ENCODE assay signal across 7 cellular contexts in the genomic region with DNA sequence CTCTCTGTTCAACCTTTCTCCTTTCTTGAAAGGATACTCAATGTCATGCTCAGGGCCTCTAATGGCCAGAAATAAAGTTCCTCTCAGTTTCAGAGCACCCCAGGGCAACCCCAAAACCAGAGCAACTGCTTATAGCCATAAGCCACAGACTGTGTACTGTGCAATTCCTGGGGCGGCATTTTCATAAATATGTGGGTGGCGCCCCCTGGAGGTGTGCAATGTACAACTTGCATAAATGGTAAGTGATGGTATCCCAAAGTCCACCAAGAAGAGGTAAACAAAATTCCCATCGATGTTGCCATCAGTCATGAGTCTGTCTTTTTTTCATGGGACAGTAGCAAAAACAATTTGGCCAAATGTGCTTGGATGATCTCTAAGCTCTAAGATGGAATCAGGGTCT.
DNase-seq lines count a peak whose midpoint lies in the region; TF ChIP-seq lines count a peak whose summit lies in the region.
"Not testable (repeated sequence)": the region's sequence is repeated elsewhere in the genome, so short reads cannot be mapped to it uniquely, and the experiment has no call there.

No MANE protein-coding gene starts in this region.

- H3K79me2 ChIP-seq in MM.1S (ENCODE audit: low read length) = not testable (repeated sequence)

- not testable (repeated sequence) for H3K36me3 Mint-ChIP-seq in activated naive CD4-positive, alpha-beta T cell treated with anti-CD3 and anti-CD28 coated beads for 36 hours (ENCODE audit: low read depth); endothelial cell (ENCODE audit: low read depth, unreplicated experiment)

- H3K4me3 ChIP-seq in GM12865 (ENCODE audit: low read depth, low read length); MM.1S (ENCODE audit: low read length); WERI-Rb-1 (ENCODE audit: low read depth, low read length); kidney epithelial cell (ENCODE audit: low read depth, low read length): not testable (repeated sequence)

- intact Hi-C loops in activated naive CD4-positive, alpha-beta T cell treated with anti-CD3 and anti-CD28 coated beads for 36 hours (cut with micrococcal nuclease) = not testable (repeated sequence)

- not testable (repeated sequence) for H3K27ac Mint-ChIP-seq in activated naive CD4-positive, alpha-beta T cell treated with anti-CD3 and anti-CD28 coated beads for 36 hours; endothelial cell (ENCODE audit: unreplicated experiment)

- not testable (repeated sequence) for H3K27me3 Mint-ChIP-seq in activated naive CD4-positive, alpha-beta T cell treated with anti-CD3 and anti-CD28 coated beads for 36 hours (ENCODE audit: low read depth); endothelial cell (ENCODE audit: unreplicated experiment)

- H3F3A ChIP-seq in MM.1S (ENCODE audit: insufficient read depth, low read length) = not testable (repeated sequence)

- peak overlapping the region; percentile 63; the same call in 1 of the 2 replicates for H3K27ac ChIP-seq in MM.1S (ENCODE audit: low read length)
- H3K27ac ChIP-seq in WERI-Rb-1 = not testable (repeated sequence)

- H4K20me1 ChIP-seq in MM.1S (ENCODE audit: insufficient read depth, low read length) = not testable (repeated sequence)

- H3K36me3 ChIP-seq in MM.1S (replicated peaks; ENCODE audit: insufficient read depth, low read length); WERI-Rb-1; kidney epithelial cell (ENCODE audit: control insufficient read depth, insufficient read depth, low read length): not testable (repeated sequence)

- not testable (repeated sequence) for H2AFZ ChIP-seq in MM.1S (ENCODE audit: low read length)

- not testable (repeated sequence) for H3K27me3 ChIP-seq in MM.1S (replicated peaks; ENCODE audit: insufficient read depth, low read length); WERI-Rb-1 (ENCODE audit: insufficient read depth, low read depth, severe bottlenecking); kidney epithelial cell (ENCODE audit: control insufficient read depth, insufficient read depth, low read length)

- peaks cover 13% of the 10 kb centered on the region; the same call in 1 of the 2 replicates for H3K4me1 ChIP-seq in MM.1S (ENCODE audit: low read length)

- H3K4me3 Mint-ChIP-seq in activated naive CD4-positive, alpha-beta T cell treated with anti-CD3 and anti-CD28 coated beads for 36 hours; endothelial cell (ENCODE audit: unreplicated experiment): not testable (repeated sequence)

- not testable (repeated sequence) for H3K9ac ChIP-seq in MM.1S (ENCODE audit: low read length)

- not testable (repeated sequence) for H3K9me3 ChIP-seq in MM.1S (replicated peaks; ENCODE audit: insufficient read depth, low read length); WERI-Rb-1 (ENCODE audit: severe bottlenecking)

- not testable (repeated sequence) for H3K9me3 Mint-ChIP-seq in activated naive CD4-positive, alpha-beta T cell treated with anti-CD3 and anti-CD28 coated beads for 36 hours; endothelial cell (ENCODE audit: unreplicated experiment)

- peak; percentile 45 for DNase-seq in GM12865 (ENCODE audit: low read depth)
- DNase-seq in MM.1S; WERI-Rb-1; endothelial cell (ENCODE audit: low spot score); kidney epithelial cell (ENCODE audit: low read depth): not testable (repeated sequence)
- DNase-seq in activated naive CD4-positive, alpha-beta T cell treated with anti-CD3 and anti-CD28 coated beads for 36 hours = peak; percentile 35
- peak; percentile 5 for DNase-seq in stimulated activated CD4-positive, alpha-beta T cell treated with anti-CD3 and anti-CD28 coated beads, Interleukin-1b, Interleukin-23, amount 100 ng/mL, for 48 hours

- TF ChIP-seq CTCF in GM12865 (IDR thresholded peaks at IDR 0.05; ENCODE audit: insufficient read depth, low read depth, low read length, missing control alignments) (peak; percentile 16), MM.1S (IDR thresholded peaks at IDR 0.05; ENCODE audit: low read length) (peak; percentile 36; the same call in 1 of the 2 replicates), WERI-Rb-1 (IDR thresholded peaks at IDR 0.05; ENCODE audit: low read depth, low read length) (0 out of 2 replicates have a peak, but pooled peaks have one; percentile 12), endothelial cell (IDR thresholded peaks at IDR 0.05; ENCODE audit: unreplicated experiment) (peak; percentile 33), kidney epithelial cell (IDR thresholded peaks at IDR 0.05; ENCODE audit: insufficient read depth, low read length, poor library complexity, severe bottlenecking) (peak; percentile 1)

- CTCF ChIA-PET in activated naive CD4-positive, alpha-beta T cell treated with anti-CD3 and anti-CD28 coated beads for 36 hours (lab: Charles Lee) = not testable (repeated sequence)

- H3K4me2 ChIP-seq in MM.1S (ENCODE audit: low read depth, low read length) = 0 out of 2 replicates have a peak overlapping the region, but pooled peaks have one; percentile 33

- H3K9me2 ChIP-seq in MM.1S (replicated peaks; ENCODE audit: insufficient read depth, low read length) = not testable (repeated sequence)

- H3K4me1 Mint-ChIP-seq in activated naive CD4-positive, alpha-beta T cell treated with anti-CD3 and anti-CD28 coated beads for 36 hours (ENCODE audit: low read depth); endothelial cell (ENCODE audit: unreplicated experiment): not testable (repeated sequence)
